In genomic region chr10:103442031-103442461, GRCh38 we compare ENCODE assay signal across 15 cellular contexts. TPM values are rescaled to one million over a fixed set of nuclear protein-coding genes. Genes with fewer than 3 reads are reported as not detected.
DNase-seq lines count a peak whose midpoint lies in the region; ATAC-seq and TF ChIP-seq lines count a peak whose summit lies in the region.
"Had no signal": no experiment of that assay in that cellular context is flagged by ENCODE, and none has a peak within 500 bp of the region (broad histone marks: within the 10 kb centered on the region; RNA-seq: fewer than 3 reads in every experiment).

No MANE protein-coding gene starts in this region.

- no peaks in the 10 kb centered on the region for H3K27me3 Mint-ChIP-seq in activated T-cell treated with anti-CD3 and anti-CD28 coated beads, Interleukin-2, amount 50 U/mL, for 72 hours (ENCODE audit: low read depth)
- H3K27me3 Mint-ChIP-seq in central memory CD8-positive, alpha-beta T cell, result no peaks in the 10 kb centered on the region

- H3K27me3 ChIP-seq in testis (no peaks in the 10 kb centered on the region), Peyer's patch (no peaks in the 10 kb centered on the region)

- H3K4me3 ChIP-seq in testis (no peak overlapping the region), Peyer's patch (no peak overlapping the region)

- TF ChIP-seq POLR2A in testis (IDR thresholded peaks at IDR 0.05) (no peak), Peyer's patch (IDR thresholded peaks at IDR 0.05) (no peak)

- H3K9me3 ChIP-seq in testis, result no peaks in the 10 kb centered on the region
- no peaks in the 10 kb centered on the region for H3K9me3 ChIP-seq in Peyer's patch

- H3K36me3 Mint-ChIP-seq in activated T-cell treated with anti-CD3 and anti-CD28 coated beads, Interleukin-2, amount 50 U/mL, for 72 hours (ENCODE audit: insufficient read depth in 2 of 2), result peaks cover 13 to 23% of the 10 kb centered on the region in 2 donors
- peaks cover 28% of the 10 kb centered on the region for H3K36me3 Mint-ChIP-seq in central memory CD8-positive, alpha-beta T cell (ENCODE audit: insufficient read depth)

- DNase-seq in activated T-cell treated with anti-CD3 and anti-CD28 coated beads, Interleukin-2, amount 50 U/mL, for 72 hours, result no peak
- no peak for DNase-seq in activated T-cell treated with anti-CD3 and anti-CD28 coated beads, Interleukin-2, amount 50 U/mL, for 48 hours
- DNase-seq in central memory CD8-positive, alpha-beta T cell (ENCODE audit: low spot score in 2 of 2), result no peak
- peak; percentile 79 for DNase-seq in iris pigment epithelial cell (ENCODE audit: low read depth)
- peak; percentile 76 for DNase-seq in testis
- DNase-seq in NCI-H510A (lab: John Stamatoyannopoulos, UW), result no peak
- no peak for DNase-seq in NCI-H526 treated with DMSO at 0.1 percent for 48 hours (lab: John Stamatoyannopoulos, UW)
- no peak for DNase-seq in Peyer's patch
- DNase-seq: activated CD8-positive, alpha-beta memory T cell treated with anti-CD3 and anti-CD28 coated beads, Interleukin-2, amount 50 U/mL, for 4 hours; DMS79 treated with DMSO at 0.1 percent for 48 hours; NCI-H2029 treated with DMSO at 0.1 percent for 48 hours; stimulated activated CD4-positive, alpha-beta T cell treated with anti-CD3 and anti-CD28 coated beads, Interleukin-4, amount 100 ng/mL, for 24 hours; T-helper 2 cell had no signal

- H3K36me3 ChIP-seq in testis (ENCODE audit: low read depth, missing control alignments), result no peaks in the 10 kb centered on the region
- peaks cover 0 to 88% (median 0%) of the 10 kb centered on the region in 3 donors for H3K36me3 ChIP-seq in Peyer's patch

- peaks cover 7% of the 10 kb centered on the region for H3K4me1 Mint-ChIP-seq in activated T-cell treated with anti-CD3 and anti-CD28 coated beads, Interleukin-2, amount 50 U/mL, for 72 hours (ENCODE audit: low read depth)
- peaks cover 13% of the 10 kb centered on the region for H3K4me1 Mint-ChIP-seq in central memory CD8-positive, alpha-beta T cell

- 29 to 48% methylated on average over 12 to 13 of the region's 13 CpGs for WGBS in testis, 2 donors

- H3K4me3 Mint-ChIP-seq in activated T-cell treated with anti-CD3 and anti-CD28 coated beads, Interleukin-2, amount 50 U/mL, for 72 hours, result no peak overlapping the region
- no peak overlapping the region for H3K4me3 Mint-ChIP-seq in central memory CD8-positive, alpha-beta T cell

- no peak for ATAC-seq in activated T-cell treated with anti-CD3 and anti-CD28 coated beads, Interleukin-2, amount 50 U/mL, for 72 hours (replicated peaks in 1 of 2)
- ATAC-seq in central memory CD8-positive, alpha-beta T cell (replicated peaks; ENCODE audit: extremely low read depth, poor library complexity, severe bottlenecking), result no peak

- no peak for TF ChIP-seq CTCF in testis (IDR thresholded peaks at IDR 0.05)
- TF ChIP-seq CTCF in Peyer's patch (IDR thresholded peaks at IDR 0.05), result no peak

- H3K4me1 ChIP-seq in testis, result peaks cover 38% of the 10 kb centered on the region
- peaks cover 0 to 9% (median 0%) of the 10 kb centered on the region in 4 donors for H3K4me1 ChIP-seq in Peyer's patch
- H3K4me1 ChIP-seq: parathyroid adenoma had no signal

- peak overlapping the region; percentile 6 for H3K27ac Mint-ChIP-seq in activated T-cell treated with anti-CD3 and anti-CD28 coated beads, Interleukin-2, amount 50 U/mL, for 72 hours
- H3K27ac Mint-ChIP-seq in central memory CD8-positive, alpha-beta T cell (ENCODE audit: low read depth), result peak overlapping the region; percentile 68

- H3K9me3 Mint-ChIP-seq in activated T-cell treated with anti-CD3 and anti-CD28 coated beads, Interleukin-2, amount 50 U/mL, for 72 hours, result no peaks in the 10 kb centered on the region
- no peaks in the 10 kb centered on the region for H3K9me3 Mint-ChIP-seq in central memory CD8-positive, alpha-beta T cell

- H3K27ac ChIP-seq in testis, result peak overlapping the region; percentile 72 to 85
- H3K27ac ChIP-seq in Peyer's patch, result no peak overlapping the region
- H3K27ac ChIP-seq: parathyroid adenoma had no signal

- intact Hi-C loops in testis (cut with DNase I; ENCODE audit: low total_unique reads), result no loop called here

RNA-seq across cellular contexts. Expression of gene CALHM2, which starts 10.1 kb away (rescaled TPM):
- 10 to 100 TPM; 11.6 to 18.8 TPM for total RNA-seq in activated T-cell treated with anti-CD3 and anti-CD28 coated beads, Interleukin-2, amount 50 U/mL, for 72 hours
- total RNA-seq in testis, result 10 to 100 TPM; 53.1 to 78.6 TPM
- polyA plus RNA-seq in testis (ENCODE audit: insufficient read depth, low read depth, low replicate concordance), result 43.5 TPM
- 10 to 100 TPM in 3 of 4 donors, 1 to 10 TPM in 1; 8.6 to 33.8 (median 23.1) TPM for total RNA-seq in Peyer's patch

RNA-seq across cellular contexts. Expression of gene CALHM1, which starts 16.7 kb away (rescaled TPM):
- not detected for total RNA-seq in activated T-cell treated with anti-CD3 and anti-CD28 coated beads, Interleukin-2, amount 50 U/mL, for 72 hours
- total RNA-seq in testis, result under 1 TPM; 0.24 to 0.50 TPM
- not detected for polyA plus RNA-seq in testis (ENCODE audit: insufficient read depth, low read depth, low replicate concordance)
- total RNA-seq in Peyer's patch, result under 1 TPM in 1 of 4 donors, not detected in 3; 0.85 TPM
- total RNA-seq: A673 had no signal

RNA-seq across cellular contexts. Expression of gene CALHM3, which starts 37.0 kb away (rescaled TPM):
- not detected for total RNA-seq in activated T-cell treated with anti-CD3 and anti-CD28 coated beads, Interleukin-2, amount 50 U/mL, for 72 hours
- total RNA-seq in testis, result under 1 TPM; 0.39 to 0.93 TPM
- polyA plus RNA-seq in testis (ENCODE audit: insufficient read depth, low read depth, low replicate concordance), result 0.88 TPM
- total RNA-seq in Peyer's patch, result not detected
- total RNA-seq: A673 had no signal

RNA-seq across cellular contexts. Expression of gene PDCD11, which starts 45.6 kb away (rescaled TPM):
- 10 to 100 TPM; 41.2 to 54.0 TPM for total RNA-seq in activated T-cell treated with anti-CD3 and anti-CD28 coated beads, Interleukin-2, amount 50 U/mL, for 72 hours
- 10 to 100 TPM; 50.7 to 54.9 TPM for total RNA-seq in testis
- 47.3 TPM for polyA plus RNA-seq in testis (ENCODE audit: insufficient read depth, low read depth, low replicate concordance)
- total RNA-seq in Peyer's patch, result 10 to 100 TPM; 11.6 to 42.1 (median 19.0) TPM

RNA-seq across cellular contexts. Expression of gene ATP5MK, which starts 45.8 kb away (rescaled TPM):
- 100 to 1,000 TPM; 245 to 260 TPM for total RNA-seq in activated T-cell treated with anti-CD3 and anti-CD28 coated beads, Interleukin-2, amount 50 U/mL, for 72 hours
- total RNA-seq in testis (100 to 1,000 TPM; 175 to 193 TPM), Peyer's patch (100 to 1,000 TPM in 3 of 4 donors, 10 to 100 TPM in 1; 78.6 to 235 (median 167) TPM)
- polyA plus RNA-seq in testis (ENCODE audit: insufficient read depth, low read depth, low replicate concordance), result 280 TPM

Comparison
In these comparisons a context has a peak if more than half of its experiments do, and no peak if none do; other contexts are left out.
1. DNase-seq: peak in iris pigment epithelial cell (single experiment) and testis (single experiment); none in activated T-cell treated with anti-CD3 and anti-CD28 coated beads, Interleukin-2, amount 50 U/mL, for 72 hours (0 of 2), activated T-cell treated with anti-CD3 and anti-CD28 coated beads, Interleukin-2, amount 50 U/mL, for 48 hours (0 of 2), central memory CD8-positive, alpha-beta T cell (0 of 2), NCI-H510A (single experiment), NCI-H526 treated with DMSO at 0.1 percent for 48 hours (single experiment) and Peyer's patch (0 of 3).
2. H3K27ac ChIP-seq: peak in testis (2 of 2); none in Peyer's patch (0 of 4).